Comparison of ENCODE assay signal across 8 cellular contexts in genomic region chr3:111859061-111859973, GRCh38. TPM values are rescaled to one million over a fixed set of nuclear protein-coding genes. Genes with fewer than 3 reads are reported as not detected.
A peak's percentile ranks its signal among the peaks of the same experiment; 100 is the strongest.
DNase-seq lines count a peak whose midpoint lies in the region; ATAC-seq and TF ChIP-seq lines count a peak whose summit lies in the region.

Gene PHLDB2, plus strand, starts transcription at chr3:111859265. Its CDS starts 24,813 bp downstream, at chr3:111884078.

- intact Hi-C loops in prostate gland (cut with DNase I), result loop anchor here (5.0 kb wide), 1 partner anchor 57 kb away; no protein-coding TSS in a partner anchor

- no peaks in the 10 kb centered on the region for H3K27me3 ChIP-seq in cardiac muscle cell
- H3K27me3 ChIP-seq in prostate gland (replicated peaks; ENCODE audit: insufficient read depth), result no peaks in the 10 kb centered on the region

- no peaks in the 10 kb centered on the region for H3K36me3 Mint-ChIP-seq in activated naive CD8-positive, alpha-beta T cell treated with anti-CD3 and anti-CD28 coated beads for 36 hours

- H3K27ac Mint-ChIP-seq in activated naive CD8-positive, alpha-beta T cell treated with anti-CD3 and anti-CD28 coated beads for 36 hours, result peak within 1 kb of the TSS; percentile 20

- TF ChIP-seq POLR2A in prostate gland (IDR thresholded peaks at IDR 0.05), result peak; percentile 29

- H3K9me3 ChIP-seq in cardiac muscle cell (ENCODE audit: low read depth), result no peaks in the 10 kb centered on the region
- H3K9me3 ChIP-seq in prostate gland, result no peaks in the 10 kb centered on the region

- WGBS in prostate gland, result 1% methylated on average over 45 of the region's 78 CpGs

- H3K4me1 ChIP-seq in cardiac muscle cell (ENCODE audit: low read depth) (peaks cover 32% of the 10 kb centered on the region), prostate gland (replicated peaks) (no peaks in the 10 kb centered on the region)

- peak within 1 kb of the TSS; percentile 64 for H3K4me3 ChIP-seq in cardiac muscle cell
- peak within 1 kb of the TSS; percentile 71 to 80 for H3K4me3 ChIP-seq in prostate gland

- peaks cover 13% of the 10 kb centered on the region for H3K4me1 Mint-ChIP-seq in activated naive CD8-positive, alpha-beta T cell treated with anti-CD3 and anti-CD28 coated beads for 36 hours

- H3K9me3 Mint-ChIP-seq in activated naive CD8-positive, alpha-beta T cell treated with anti-CD3 and anti-CD28 coated beads for 36 hours, result no peaks in the 10 kb centered on the region

- ATAC-seq in GM18502 (IDR thresholded peaks at IDR 0.05; ENCODE audit: poor library complexity, unreplicated experiment) (peak; percentile 20), GM18858 (IDR thresholded peaks at IDR 0.05; ENCODE audit: unreplicated experiment) (no peak)

- DNase-seq in HPDE6-E6E7 (ENCODE audit: extremely low spot score) (peak; percentile 76), SK-N-DZ (ENCODE audit: low spot score) (peak; percentile 82), cardiac muscle cell (ENCODE audit: low read depth in 1 of 2, low spot score in 1 of 2) (peak; percentile 87 to 94), prostate gland (ENCODE audit: low spot score) (peak; percentile 82), superior temporal gyrus (ENCODE audit: extremely low spot score) (no peak)
- peak; percentile 74 for DNase-seq in activated naive CD8-positive, alpha-beta T cell treated with anti-CD3 and anti-CD28 coated beads for 36 hours

- TF ChIP-seq CTCF in cardiac muscle cell (IDR thresholded peaks at IDR 0.05; ENCODE audit: low read depth, low read length), result no peak
- no peak for TF ChIP-seq CTCF in prostate gland (IDR thresholded peaks at IDR 0.05)

- H3K4me3 Mint-ChIP-seq in activated naive CD8-positive, alpha-beta T cell treated with anti-CD3 and anti-CD28 coated beads for 36 hours, result peak within 1 kb of the TSS; percentile 92

- no peaks in the 10 kb centered on the region for H3K36me3 ChIP-seq in cardiac muscle cell
- H3K36me3 ChIP-seq in prostate gland, result no peaks in the 10 kb centered on the region

- H3K27ac ChIP-seq in cardiac muscle cell, result peak within 1 kb of the TSS; percentile 81
- H3K27ac ChIP-seq in prostate gland, result peak within 1 kb of the TSS; percentile 90 to 93

- peaks cover 40% of the 10 kb centered on the region for H3K27me3 Mint-ChIP-seq in activated naive CD8-positive, alpha-beta T cell treated with anti-CD3 and anti-CD28 coated beads for 36 hours

RNA-seq across cellular contexts. Expression of gene PHLDB2, which starts in this region (rescaled TPM):
- 16.0 and 17.6 TPM in 2 replicates for polyA plus RNA-seq in SK-N-DZ (2014; cell fraction: cytosol; rRNA removed)
- polyA plus RNA-seq in SK-N-DZ (2014; cell fraction: nucleus; rRNA removed), result 20.0 and 29.4 TPM in 2 replicates
- 1 to 10 TPM; 2.3 to 2.5 TPM for total RNA-seq in activated naive CD8-positive, alpha-beta T cell treated with anti-CD3 and anti-CD28 coated beads for 36 hours
- total RNA-seq in cardiac muscle cell (11.2 and 27.2 TPM in 2 replicates), prostate gland (10 to 100 TPM; 15.3 to 32.3 TPM)
- 11.3 and 24.4 TPM in 2 replicates for polyA plus RNA-seq in cardiac muscle cell
